ENCODE assay signal across 8 cellular contexts in genomic region chr10:97686301-97686961, GRCh38. TPM values are rescaled to one million over a fixed set of nuclear protein-coding genes. Genes with fewer than 3 reads are reported as not detected.
DNase-seq lines count a peak whose midpoint lies in the region; ATAC-seq, FAIRE-seq and TF ChIP-seq lines count a peak whose summit lies in the region.

No MANE protein-coding gene starts in this region.

- peak; percentile 0; the same call in 1 of the 3 replicates for ATAC-seq in HepG2
- ATAC-seq in sciatic nerve, result no peak

- TF ChIP-seq CTCF in DOHH2 (IDR thresholded peaks at IDR 0.05; ENCODE audit: low read depth, low read length, poor library complexity, severe bottlenecking) (no peak), MCF 10A (IDR thresholded peaks at IDR 0.05; ENCODE audit: unreplicated experiment) (no peak), HepG2 (CRISPR knock-in tag; IDR thresholded peaks at IDR 0.05) (peak; percentile 20; the same call in 1 of the 2 replicates)

- in situ Hi-C loops in HepG2 (cut with HindIII; ENCODE audit: extremely low pct_ligation_motif_present, low pct_unique_long_range_greater_than_20kb), result no loop called here

- H3F3A ChIP-seq in DOHH2 (ENCODE audit: control insufficient read depth, insufficient read depth), result peaks cover 2% of the 10 kb centered on the region; the same call in 1 of the 2 replicates

- H2AFZ ChIP-seq in HepG2 (ENCODE audit: low read length), result no peak overlapping the region

- CTCF ChIA-PET in MCF 10A (lab: Yijun Ruan, JAX) (interaction anchor here (0.6 to 11.1 kb wide), 15 partner anchors 9 to 258 kb away, joined by 3 to 113 read pairs (median 11); partner anchors contain the start of genes MARVELD1 and ZFYVE27), HepG2 (lab: Yijun Ruan, JAX; ENCODE audit: low intra/inter-chr PET ratio, low total read pairs) (interaction anchor here (2.1 kb wide), 1 partner anchor 15 kb away, joined by 6 read pairs; no protein-coding TSS in a partner anchor)

- H3K27me3 ChIP-seq in DOHH2 (ENCODE audit: control insufficient read depth, low read length) (no peaks in the 10 kb centered on the region), HUES6 (ENCODE audit: control insufficient read depth, insufficient read depth, low read length) (no peaks in the 10 kb centered on the region; the same call in 1 of the 2 replicates), HepG2 (ENCODE audit: control insufficient read depth in 1 of 2, insufficient read depth in 2 of 2, low read length in 2 of 2) (no peaks in the 10 kb centered on the region; a peak in 1 of 5 replicates), thymus (ENCODE audit: control insufficient read depth, insufficient read depth) (no peaks in the 10 kb centered on the region)

- DNase-seq in MCF 10A (ENCODE audit: unreplicated experiment) (no peak), HepG2 (ENCODE audit: low spot score) (no peak), sciatic nerve (ENCODE audit: low spot score) (no peak), retina (no peak), COLO668 (lab: John Stamatoyannopoulos, UW; ENCODE audit: unreplicated experiment) (no peak)

- peaks cover 26% of the 10 kb centered on the region for H3K4me1 Mint-ChIP-seq in MCF 10A (ENCODE audit: insufficient read depth, unreplicated experiment)

- H3K9me2 ChIP-seq in DOHH2 (replicated peaks; ENCODE audit: control insufficient read depth, low read length), result no peaks in the 10 kb centered on the region

- H3K27ac Mint-ChIP-seq in MCF 10A (ENCODE audit: low read depth, unreplicated experiment), result peak overlapping the region; percentile 93

- no peaks in the 10 kb centered on the region for H3K27me3 Mint-ChIP-seq in MCF 10A (ENCODE audit: insufficient read depth, unreplicated experiment)

- peaks cover 16% of the 10 kb centered on the region for H3K4me1 ChIP-seq in DOHH2 (ENCODE audit: control insufficient read depth, low read length)
- H3K4me1 ChIP-seq in HUES6 (ENCODE audit: control insufficient read depth, insufficient read depth, low read length), result peaks cover 25% of the 10 kb centered on the region
- peaks cover 59% of the 10 kb centered on the region for H3K4me1 ChIP-seq in HepG2 (ENCODE audit: insufficient read depth, low read length)
- H3K4me1 ChIP-seq in thymus (ENCODE audit: control insufficient read depth, insufficient read depth, low read length), result peaks cover 10% of the 10 kb centered on the region

- H3K27ac ChIP-seq in DOHH2 (ENCODE audit: low read depth, low read length), result no peak overlapping the region
- no peak overlapping the region for H3K27ac ChIP-seq in HUES6 (ENCODE audit: low read depth, low read length)
- peak overlapping the region; percentile 92 for H3K27ac ChIP-seq in HepG2 (ENCODE audit: extremely low read length, insufficient read depth, low read length)
- H3K27ac ChIP-seq in thymus (ENCODE audit: low read depth), result peak overlapping the region; percentile 87

- H3K9me3 Mint-ChIP-seq in MCF 10A (ENCODE audit: unreplicated experiment), result no peaks in the 10 kb centered on the region

- H3K9me3 ChIP-seq in DOHH2 (ENCODE audit: control insufficient read depth, insufficient read depth, low read length) (no peaks in the 10 kb centered on the region), HUES6 (ENCODE audit: control insufficient read depth, insufficient read depth, low read depth, low read length) (no peaks in the 10 kb centered on the region), HepG2 (ENCODE audit: low read length) (no peaks in the 10 kb centered on the region), thymus (ENCODE audit: control insufficient read depth) (no peaks in the 10 kb centered on the region)

- H3K4me3 Mint-ChIP-seq in MCF 10A (ENCODE audit: unreplicated experiment), result peak overlapping the region; percentile 91

- peak overlapping the region; percentile 92 for H3K4me2 ChIP-seq in DOHH2 (ENCODE audit: low read length)
- peak overlapping the region; percentile 93 for H3K4me2 ChIP-seq in HepG2 (ENCODE audit: low read depth, low read length)

- TF ChIP-seq POLR2A in HepG2 (IDR thresholded peaks at IDR 0.05; ENCODE audit: insufficient read depth in 1 of 2, low read depth in 2 of 2, low read length in 2 of 2), result no peak

- no peaks in the 10 kb centered on the region for H3K36me3 ChIP-seq in DOHH2 (ENCODE audit: control insufficient read depth, low read length)
- H3K36me3 ChIP-seq in HUES6 (ENCODE audit: control insufficient read depth, insufficient read depth, low read length), result no peaks in the 10 kb centered on the region
- H3K36me3 ChIP-seq in HepG2 (replicated peaks in 1 of 2; ENCODE audit: control insufficient read depth in 1 of 2, insufficient read depth in 2 of 2, low read length in 2 of 2), result no peaks in the 10 kb centered on the region
- no peaks in the 10 kb centered on the region for H3K36me3 ChIP-seq in thymus (ENCODE audit: control insufficient read depth, insufficient read depth)

- peak overlapping the region; percentile 86 for H3K4me3 ChIP-seq in DOHH2 (ENCODE audit: low read length)
- H3K4me3 ChIP-seq in HUES6 (ENCODE audit: low read depth, low read length), result peak overlapping the region; percentile 91
- peak overlapping the region; percentile 91 to 97 (median 95) for H3K4me3 ChIP-seq in HepG2 (replicated peaks in 1 of 3; ENCODE audit: insufficient read depth in 1 of 3, low read depth in 2 of 3, low read length in 3 of 3)
- H3K4me3 ChIP-seq in thymus (ENCODE audit: low read length), result peak overlapping the region; percentile 73

- H3K79me2 ChIP-seq in DOHH2 (ENCODE audit: control insufficient read depth, low read length), result no peaks in the 10 kb centered on the region
- H3K79me2 ChIP-seq in HepG2 (ENCODE audit: insufficient read depth, low read length), result peaks cover 47% of the 10 kb centered on the region

- POLR2A ChIA-PET in MCF 10A (lab: Yijun Ruan, JAX), result interaction anchor here (0.6 to 24.4 kb wide), 33 partner anchors 9 to 1934 kb away, joined by 3 to 915 read pairs (median 5); partner anchors contain the start of genes FRAT2, MARVELD1, PI4K2A and R3HCC1L
- POLR2A ChIA-PET in HepG2 (lab: Yijun Ruan, JAX), result interaction anchor here (0.6 to 3.5 kb wide), 17 partner anchors 10 to 189 kb away, joined by 3 to 39 read pairs (median 5); partner anchors contain the start of genes HOGA1, PI4K2A, UBTD1 and ZFYVE27

- intact Hi-C loops in MCF 10A (cut with micrococcal nuclease) (loop anchor here (2.0 to 5.0 kb wide), 3 partner anchors 14 to 44 kb away; partner anchors contain the start of gene PI4K2A), HepG2 (cut with micrococcal nuclease; ENCODE audit: unreplicated experiment) (no loop called here), sciatic nerve (cut with DNase I) (no loop called here)

- TF ChIP-seq EP300 in HepG2 (IDR thresholded peaks at IDR 0.05; ENCODE audit: low read depth in 2 of 2, low read length in 2 of 2) (no peak), HepG2 (CRISPR knock-in tag; IDR thresholded peaks at IDR 0.05; ENCODE audit: borderline replicate concordance) (no peak)

- BruUV-seq in MCF 10A (replicated peaks; lab: Mats Ljungman, UMichigan) (no TSS peak), HepG2 (replicated peaks; lab: Mats Ljungman, UMichigan) (TSS peak; percentile 68)

- TF ChIP-seq RAD21 in HepG2 (CRISPR knock-in tag; IDR thresholded peaks at IDR 0.05), result no peak

- no peaks in the 10 kb centered on the region for H4K20me1 ChIP-seq in DOHH2 (ENCODE audit: control insufficient read depth, insufficient read depth, low read depth, low read length)
- H4K20me1 ChIP-seq in HepG2 (ENCODE audit: insufficient read depth, low read length), result peaks cover 14% of the 10 kb centered on the region

- WGBS in HepG2 (ENCODE audit: low lambda C conversion rate), result 1% methylated on average over 6 of the region's 14 CpGs
- WGBS in thymus, result 24% methylated on average over 14 of the region's 14 CpGs

- peaks cover 54% of the 10 kb centered on the region for H3K36me3 Mint-ChIP-seq in MCF 10A (ENCODE audit: insufficient read depth, unreplicated experiment)

- FAIRE-seq in HepG2 (lab: Jason Lieb, UNC), result no peak

- H3K9ac ChIP-seq in HUES6 (ENCODE audit: low read length) (peak overlapping the region; percentile 70), HepG2 (ENCODE audit: insufficient read depth, low read depth, low read length) (peak overlapping the region; percentile 96)

RNA-seq across cellular contexts. Expression of gene AVPI1, which starts 0.6 kb away (rescaled TPM):
- total RNA-seq in MCF 10A (2022) (276 and 305 TPM in 2 replicates), HepG2 (2016; rRNA removed; fragmentation: Illumina TruSeq; extraction: Trizol) (39.8 and 47.6 TPM in 2 replicates), sciatic nerve (41.8 TPM)
- 17.3 and 23.9 TPM in 2 replicates for total RNA-seq in HepG2 (2016; cell fraction: cytosol; rRNA removed; fragmentation: Illumina TruSeq; extraction: Trizol; ENCODE audit: low read depth)
- 40.9 and 48.9 TPM in 2 replicates for total RNA-seq in HepG2 (2016; cell fraction: insoluble cytoplasmic fraction; rRNA removed; fragmentation: Illumina TruSeq; extraction: Trizol)
- 32.7 and 40.7 TPM in 2 replicates for total RNA-seq in HepG2 (2016; cell fraction: membrane; rRNA removed; fragmentation: Illumina TruSeq; extraction: Trizol)
- 19.1 and 24.2 TPM in 2 replicates for total RNA-seq in HepG2 (2016; cell fraction: nucleus; rRNA removed; fragmentation: Illumina TruSeq; extraction: Trizol)
- polyA plus RNA-seq in HepG2 (2011; rRNA removed) (60.6 and 61.2 TPM in 2 replicates), thymus (11.5 TPM)
- polyA plus RNA-seq in HepG2 (2011; cell fraction: cytosol; rRNA removed), result 46.9 and 72.0 TPM in 2 replicates
- polyA plus RNA-seq in HepG2 (2011; cell fraction: nucleus; rRNA removed), result 30.9 and 32.2 TPM in 2 replicates
- polyA plus RNA-seq in HepG2 (2012), result 17.8 and 27.6 TPM in 2 replicates
- 15.1 and 21.8 TPM in 2 replicates for polyA plus RNA-seq in HepG2 (2016; cell fraction: cytosol; fragmentation: Illumina TruSeq; extraction: Trizol; ENCODE audit: low read depth)
- polyA plus RNA-seq in HepG2 (2016; cell fraction: insoluble cytoplasmic fraction; fragmentation: Illumina TruSeq; extraction: Trizol; ENCODE audit: low read depth), result 52.4 and 52.8 TPM in 2 replicates
- polyA plus RNA-seq in HepG2 (2016; cell fraction: membrane; fragmentation: Illumina TruSeq; extraction: Trizol; ENCODE audit: low read depth), result 23.9 and 32.8 TPM in 2 replicates
- polyA plus RNA-seq in HepG2 (2016; cell fraction: nucleus; fragmentation: Illumina TruSeq; extraction: Trizol; ENCODE audit: insufficient read depth, low read depth), result 25.4 and 28.6 TPM in 2 replicates
- polyA minus RNA-seq in HepG2 (2011; rRNA and poly(A)+ RNA removed; ENCODE audit: low replicate concordance), result 68.6 and 143 TPM in 2 replicates
- 32.1 and 32.4 TPM in 2 replicates for polyA minus RNA-seq in HepG2 (2011; cell fraction: cytosol; rRNA and poly(A)+ RNA removed)
- 21.8 and 28.6 TPM in 2 replicates for polyA minus RNA-seq in HepG2 (2011; cell fraction: nucleus; rRNA and poly(A)+ RNA removed)

RNA-seq across cellular contexts. Expression of gene MARVELD1, which starts 27.1 kb away (rescaled TPM):
- total RNA-seq in MCF 10A (2022) (51.0 and 54.9 TPM in 2 replicates), HepG2 (2016; rRNA removed; fragmentation: Illumina TruSeq; extraction: Trizol) (not detected in 2 replicates), sciatic nerve (59.5 TPM)
- not detected in 2 replicates for total RNA-seq in HepG2 (2016; cell fraction: cytosol; rRNA removed; fragmentation: Illumina TruSeq; extraction: Trizol; ENCODE audit: low read depth)
- not detected in 2 replicates for total RNA-seq in HepG2 (2016; cell fraction: insoluble cytoplasmic fraction; rRNA removed; fragmentation: Illumina TruSeq; extraction: Trizol)
- total RNA-seq in HepG2 (2016; cell fraction: membrane; rRNA removed; fragmentation: Illumina TruSeq; extraction: Trizol), result not detected in 2 replicates
- not detected in 2 replicates for total RNA-seq in HepG2 (2016; cell fraction: nucleus; rRNA removed; fragmentation: Illumina TruSeq; extraction: Trizol)
- polyA plus RNA-seq in HepG2 (2011; rRNA removed) (0.08 TPM in 1 of 2 replicates, not detected in the other), thymus (14.2 TPM)
- polyA plus RNA-seq in HepG2 (2011; cell fraction: cytosol; rRNA removed), result 0.03 TPM in 1 of 2 replicates, not detected in the other
- 0.03 and 0.26 TPM in 2 replicates for polyA plus RNA-seq in HepG2 (2011; cell fraction: nucleus; rRNA removed)
- polyA plus RNA-seq in HepG2 (2012), result not detected in 2 replicates
- not detected in 2 replicates for polyA plus RNA-seq in HepG2 (2016; cell fraction: cytosol; fragmentation: Illumina TruSeq; extraction: Trizol; ENCODE audit: low read depth)
- not detected in 2 replicates for polyA plus RNA-seq in HepG2 (2016; cell fraction: insoluble cytoplasmic fraction; fragmentation: Illumina TruSeq; extraction: Trizol; ENCODE audit: low read depth)
- polyA plus RNA-seq in HepG2 (2016; cell fraction: membrane; fragmentation: Illumina TruSeq; extraction: Trizol; ENCODE audit: low read depth), result not detected in 2 replicates
- not detected in 2 replicates for polyA plus RNA-seq in HepG2 (2016; cell fraction: nucleus; fragmentation: Illumina TruSeq; extraction: Trizol; ENCODE audit: insufficient read depth, low read depth)
- 33.8 TPM in 1 of 2 replicates, not detected in the other for polyA minus RNA-seq in HepG2 (2011; rRNA and poly(A)+ RNA removed; ENCODE audit: low replicate concordance)
- polyA minus RNA-seq in HepG2 (2011; cell fraction: cytosol; rRNA and poly(A)+ RNA removed), result not detected in 2 replicates
- polyA minus RNA-seq in HepG2 (2011; cell fraction: nucleus; rRNA and poly(A)+ RNA removed), result 0.13 TPM in 1 of 2 replicates, not detected in the other

RNA-seq across cellular contexts. Expression of gene PI4K2A, which starts 46.0 kb away (rescaled TPM):
- 23.5 and 26.6 TPM in 2 replicates for total RNA-seq in MCF 10A (2022)
- 14.3 and 16.6 TPM in 2 replicates for total RNA-seq in HepG2 (2016; rRNA removed; fragmentation: Illumina TruSeq; extraction: Trizol)
- 1.1 and 1.5 TPM in 2 replicates for total RNA-seq in HepG2 (2016; cell fraction: cytosol; rRNA removed; fragmentation: Illumina TruSeq; extraction: Trizol; ENCODE audit: low read depth)
- 14.4 and 15.3 TPM in 2 replicates for total RNA-seq in HepG2 (2016; cell fraction: insoluble cytoplasmic fraction; rRNA removed; fragmentation: Illumina TruSeq; extraction: Trizol)
- 5.3 and 5.4 TPM in 2 replicates for total RNA-seq in HepG2 (2016; cell fraction: membrane; rRNA removed; fragmentation: Illumina TruSeq; extraction: Trizol)
- 7.8 and 8.3 TPM in 2 replicates for total RNA-seq in HepG2 (2016; cell fraction: nucleus; rRNA removed; fragmentation: Illumina TruSeq; extraction: Trizol)
- 10.9 and 12.3 TPM in 2 replicates for polyA plus RNA-seq in HepG2 (2011; rRNA removed)
- polyA plus RNA-seq in HepG2 (2011; cell fraction: cytosol; rRNA removed), result 11.1 and 12.6 TPM in 2 replicates
- polyA plus RNA-seq in HepG2 (2011; cell fraction: nucleus; rRNA removed), result 7.2 and 8.1 TPM in 2 replicates
- 8.1 and 9.8 TPM in 2 replicates for polyA plus RNA-seq in HepG2 (2012)
- polyA plus RNA-seq in HepG2 (2016; cell fraction: cytosol; fragmentation: Illumina TruSeq; extraction: Trizol; ENCODE audit: low read depth), result 1.2 and 1.5 TPM in 2 replicates
- polyA plus RNA-seq in HepG2 (2016; cell fraction: insoluble cytoplasmic fraction; fragmentation: Illumina TruSeq; extraction: Trizol; ENCODE audit: low read depth), result 16.4 and 17.1 TPM in 2 replicates
- polyA plus RNA-seq in HepG2 (2016; cell fraction: membrane; fragmentation: Illumina TruSeq; extraction: Trizol; ENCODE audit: low read depth), result 3.5 and 4.3 TPM in 2 replicates
- 11.0 and 12.8 TPM in 2 replicates for polyA plus RNA-seq in HepG2 (2016; cell fraction: nucleus; fragmentation: Illumina TruSeq; extraction: Trizol; ENCODE audit: insufficient read depth, low read depth)
- 14.5 and 22.6 TPM in 2 replicates for polyA minus RNA-seq in HepG2 (2011; rRNA and poly(A)+ RNA removed; ENCODE audit: low replicate concordance)
- 5.7 and 6.0 TPM in 2 replicates for polyA minus RNA-seq in HepG2 (2011; cell fraction: cytosol; rRNA and poly(A)+ RNA removed)
- polyA minus RNA-seq in HepG2 (2011; cell fraction: nucleus; rRNA and poly(A)+ RNA removed), result 5.5 and 5.7 TPM in 2 replicates
- 13.5 TPM for polyA plus RNA-seq in thymus
- 16.1 TPM for total RNA-seq in sciatic nerve

RNA-seq across cellular contexts. Expression of gene ZFYVE27, which starts 50.5 kb away (rescaled TPM):
- total RNA-seq in MCF 10A (2022), result 25.7 and 28.7 TPM in 2 replicates
- 6.1 and 19.7 TPM in 2 replicates for total RNA-seq in HepG2 (2016; rRNA removed; fragmentation: Illumina TruSeq; extraction: Trizol)
- 2.8 and 3.8 TPM in 2 replicates for total RNA-seq in HepG2 (2016; cell fraction: cytosol; rRNA removed; fragmentation: Illumina TruSeq; extraction: Trizol; ENCODE audit: low read depth)
- 5.8 and 20.5 TPM in 2 replicates for total RNA-seq in HepG2 (2016; cell fraction: insoluble cytoplasmic fraction; rRNA removed; fragmentation: Illumina TruSeq; extraction: Trizol)
- total RNA-seq in HepG2 (2016; cell fraction: membrane; rRNA removed; fragmentation: Illumina TruSeq; extraction: Trizol), result 4.5 and 6.1 TPM in 2 replicates
- total RNA-seq in HepG2 (2016; cell fraction: nucleus; rRNA removed; fragmentation: Illumina TruSeq; extraction: Trizol), result 36.5 and 37.6 TPM in 2 replicates
- polyA plus RNA-seq in HepG2 (2011; rRNA removed), result 20.5 and 26.9 TPM in 2 replicates
- 11.3 and 12.9 TPM in 2 replicates for polyA plus RNA-seq in HepG2 (2011; cell fraction: cytosol; rRNA removed)
- polyA plus RNA-seq in HepG2 (2011; cell fraction: nucleus; rRNA removed), result 107 and 112 TPM in 2 replicates
- 13.0 and 18.5 TPM in 2 replicates for polyA plus RNA-seq in HepG2 (2012)
- 0.68 and 0.92 TPM in 2 replicates for polyA plus RNA-seq in HepG2 (2016; cell fraction: cytosol; fragmentation: Illumina TruSeq; extraction: Trizol; ENCODE audit: low read depth)
- polyA plus RNA-seq in HepG2 (2016; cell fraction: insoluble cytoplasmic fraction; fragmentation: Illumina TruSeq; extraction: Trizol; ENCODE audit: low read depth), result 4.2 and 4.9 TPM in 2 replicates
- 1.7 and 2.1 TPM in 2 replicates for polyA plus RNA-seq in HepG2 (2016; cell fraction: membrane; fragmentation: Illumina TruSeq; extraction: Trizol; ENCODE audit: low read depth)
- 50.1 and 57.5 TPM in 2 replicates for polyA plus RNA-seq in HepG2 (2016; cell fraction: nucleus; fragmentation: Illumina TruSeq; extraction: Trizol; ENCODE audit: insufficient read depth, low read depth)
- 26.7 and 43.3 TPM in 2 replicates for polyA minus RNA-seq in HepG2 (2011; rRNA and poly(A)+ RNA removed; ENCODE audit: low replicate concordance)
- polyA minus RNA-seq in HepG2 (2011; cell fraction: cytosol; rRNA and poly(A)+ RNA removed), result 6.0 and 6.5 TPM in 2 replicates
- 45.2 and 45.3 TPM in 2 replicates for polyA minus RNA-seq in HepG2 (2011; cell fraction: nucleus; rRNA and poly(A)+ RNA removed)
- 23.7 TPM for polyA plus RNA-seq in thymus
- total RNA-seq in sciatic nerve, result 32.9 TPM

RNA-seq across cellular contexts. Expression of gene MORN4, which starts 53.1 kb away (rescaled TPM):
- 14.2 and 14.5 TPM in 2 replicates for total RNA-seq in MCF 10A (2022)
- total RNA-seq in HepG2 (2016; rRNA removed; fragmentation: Illumina TruSeq; extraction: Trizol), result 3.4 and 4.2 TPM in 2 replicates
- 3.2 and 5.3 TPM in 2 replicates for total RNA-seq in HepG2 (2016; cell fraction: cytosol; rRNA removed; fragmentation: Illumina TruSeq; extraction: Trizol; ENCODE audit: low read depth)
- total RNA-seq in HepG2 (2016; cell fraction: insoluble cytoplasmic fraction; rRNA removed; fragmentation: Illumina TruSeq; extraction: Trizol), result 4.6 and 5.2 TPM in 2 replicates
- total RNA-seq in HepG2 (2016; cell fraction: membrane; rRNA removed; fragmentation: Illumina TruSeq; extraction: Trizol), result 6.1 and 6.3 TPM in 2 replicates
- total RNA-seq in HepG2 (2016; cell fraction: nucleus; rRNA removed; fragmentation: Illumina TruSeq; extraction: Trizol), result 1.6 and 3.0 TPM in 2 replicates
- 9.1 and 10.8 TPM in 2 replicates for polyA plus RNA-seq in HepG2 (2011; rRNA removed)
- polyA plus RNA-seq in HepG2 (2011; cell fraction: cytosol; rRNA removed), result 7.3 and 11.8 TPM in 2 replicates
- 4.4 and 5.7 TPM in 2 replicates for polyA plus RNA-seq in HepG2 (2011; cell fraction: nucleus; rRNA removed)
- polyA plus RNA-seq in HepG2 (2012), result 7.4 and 10.4 TPM in 2 replicates
- polyA plus RNA-seq in HepG2 (2016; cell fraction: cytosol; fragmentation: Illumina TruSeq; extraction: Trizol; ENCODE audit: low read depth), result 7.7 and 8.5 TPM in 2 replicates
- polyA plus RNA-seq in HepG2 (2016; cell fraction: insoluble cytoplasmic fraction; fragmentation: Illumina TruSeq; extraction: Trizol; ENCODE audit: low read depth), result 9.6 and 10.3 TPM in 2 replicates
- polyA plus RNA-seq in HepG2 (2016; cell fraction: membrane; fragmentation: Illumina TruSeq; extraction: Trizol; ENCODE audit: low read depth), result 9.0 and 9.4 TPM in 2 replicates
- polyA plus RNA-seq in HepG2 (2016; cell fraction: nucleus; fragmentation: Illumina TruSeq; extraction: Trizol; ENCODE audit: insufficient read depth, low read depth), result 7.8 and 8.8 TPM in 2 replicates
- 2.2 and 3.4 TPM in 2 replicates for polyA minus RNA-seq in HepG2 (2011; rRNA and poly(A)+ RNA removed; ENCODE audit: low replicate concordance)
- 1.2 and 2.5 TPM in 2 replicates for polyA minus RNA-seq in HepG2 (2011; cell fraction: cytosol; rRNA and poly(A)+ RNA removed)
- 2.9 and 3.7 TPM in 2 replicates for polyA minus RNA-seq in HepG2 (2011; cell fraction: nucleus; rRNA and poly(A)+ RNA removed)
- 4.7 TPM for polyA plus RNA-seq in thymus
- total RNA-seq in sciatic nerve, result 9.9 TPM

Comparison
In these comparisons a context has a peak if more than half of its experiments do, and no peak if none do; other contexts are left out.
1. H3K27ac ChIP-seq: peak in HepG2 (single experiment) and thymus (single experiment); none in DOHH2 (single experiment) and HUES6 (single experiment).
2. RNA of gene MARVELD1, which starts 27.1 kb away (total RNA-seq): 59.5 TPM in sciatic nerve (single experiment) and 51.0 to 54.9 TPM in MCF 10A; not detected in HepG2; every median in the first group is over 10 times any median in the second.
3. Peak in every context shown above with its lines, with median percentiles within 50 percentile points of each other: H3K4me3 ChIP-seq.